8 cellular contexts compared by ENCODE assay signal in the genomic region with DNA sequence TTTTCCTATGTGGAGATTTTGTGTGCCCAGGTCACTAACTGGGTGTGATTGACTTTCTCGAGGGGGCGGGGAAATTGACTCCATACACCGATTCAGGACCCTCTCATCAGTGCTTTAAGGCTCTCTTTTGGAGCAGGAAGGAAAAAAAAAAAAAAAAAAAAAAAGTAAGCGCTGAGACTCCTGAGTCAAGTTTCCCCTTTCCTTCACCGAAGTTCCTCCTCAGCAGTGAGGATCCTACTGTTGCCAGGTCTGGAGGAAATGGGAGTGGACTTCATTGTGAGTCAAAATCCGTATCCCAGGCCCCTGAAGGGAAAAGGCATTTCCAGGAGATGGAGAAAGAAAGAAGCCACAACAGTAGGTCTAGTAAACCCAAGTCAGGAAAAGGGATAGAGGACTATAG. TPM values are rescaled to one million over a fixed set of nuclear protein-coding genes. Genes with fewer than 3 reads are reported as not detected.
A peak's percentile ranks its signal among the peaks of the same experiment; 100 is the strongest.
DNase-seq lines count a peak whose midpoint lies in the region; ATAC-seq and TF ChIP-seq lines count a peak whose summit lies in the region.

No MANE protein-coding gene starts in this region.

- peak overlapping the region; percentile 85 for H3K4me3 ChIP-seq in endocrine pancreas (ENCODE audit: control insufficient read depth, insufficient read depth, low read length)

- H3K4me3 Mint-ChIP-seq in CD4-positive, alpha-beta T cell = peak overlapping the region; percentile 99
- peak overlapping the region; percentile 92 for H3K4me3 Mint-ChIP-seq in nephron progenitor cell

- H3K9ac ChIP-seq in endocrine pancreas (ENCODE audit: control insufficient read depth, insufficient read depth, low read length) = no peak overlapping the region

- CTCF ChIA-PET in CD4-positive, alpha-beta T cell (lab: Charles Lee) = no interaction called here

- no peak for DNase-seq in CD4-positive, alpha-beta T cell
- DNase-seq in NCI-H69 (lab: John Stamatoyannopoulos, UW) (peak; percentile 29), nephron progenitor cell (no peak), GOT3 (lab: John Stamatoyannopoulos, UW) (no peak)
- DNase-seq in stimulated activated CD4-positive, alpha-beta T cell treated with anti-CD3 and anti-CD28 coated beads, Interleukin-15, amount 100 ng/mL, for 24 hours = no peak

- H3K4me1 Mint-ChIP-seq in CD4-positive, alpha-beta T cell (ENCODE audit: low read depth) = peaks cover 40% of the 10 kb centered on the region
- peaks cover 78% of the 10 kb centered on the region for H3K4me1 Mint-ChIP-seq in nephron progenitor cell

- H3K27ac ChIP-seq in CD4-positive, alpha-beta T cell (ENCODE audit: low read depth, low read length) = no peak overlapping the region

- TF ChIP-seq CTCF in CD4-positive, alpha-beta T cell (IDR thresholded peaks at IDR 0.05) = no peak
- TF ChIP-seq CTCF in nephron progenitor cell (IDR thresholded peaks at IDR 0.05) = no peak

- ATAC-seq in CD4-positive, alpha-beta T cell (ENCODE audit: poor library complexity) = no peak
- ATAC-seq in HG03457 (IDR thresholded peaks at IDR 0.05; ENCODE audit: unreplicated experiment) (no peak), HG02981 (IDR thresholded peaks at IDR 0.05; ENCODE audit: unreplicated experiment) (no peak)

- H3K36me3 Mint-ChIP-seq in CD4-positive, alpha-beta T cell (ENCODE audit: low read depth) = peaks cover 8% of the 10 kb centered on the region
- peaks cover 8% of the 10 kb centered on the region for H3K36me3 Mint-ChIP-seq in nephron progenitor cell (ENCODE audit: low read depth)

- no peaks in the 10 kb centered on the region for H3K36me3 ChIP-seq in endocrine pancreas (ENCODE audit: control insufficient read depth, insufficient read depth, low read length)

- no peaks in the 10 kb centered on the region for H3K9me3 ChIP-seq in CD4-positive, alpha-beta T cell (ENCODE audit: control insufficient read depth, low read length)
- H3K9me3 ChIP-seq in endocrine pancreas (ENCODE audit: control insufficient read depth, low read length) = no peaks in the 10 kb centered on the region

- no peaks in the 10 kb centered on the region for H3K9me3 Mint-ChIP-seq in CD4-positive, alpha-beta T cell
- no peaks in the 10 kb centered on the region for H3K9me3 Mint-ChIP-seq in nephron progenitor cell

- H3K27me3 ChIP-seq in CD4-positive, alpha-beta T cell (ENCODE audit: control insufficient read depth, insufficient read depth, low read length) = no peaks in the 10 kb centered on the region
- no peaks in the 10 kb centered on the region for H3K27me3 ChIP-seq in endocrine pancreas (ENCODE audit: control insufficient read depth, insufficient read depth, low read length)

- intact Hi-C loops in CD4-positive, alpha-beta T cell (cut with DNase I, micrococcal nuclease) = loop anchor here in 1 of 2 experiments (2.0 to 10.0 kb wide), 3 partner anchors 91 to 1859 kb away; partner anchors contain the start of gene ERGIC2

- H3K27ac Mint-ChIP-seq in CD4-positive, alpha-beta T cell = peak overlapping the region; percentile 35
- no peak overlapping the region for H3K27ac Mint-ChIP-seq in nephron progenitor cell

- H3K27me3 Mint-ChIP-seq in CD4-positive, alpha-beta T cell = no peaks in the 10 kb centered on the region
- no peaks in the 10 kb centered on the region for H3K27me3 Mint-ChIP-seq in nephron progenitor cell (ENCODE audit: low read depth, poor library complexity)

- POLR2A ChIA-PET in CD4-positive, alpha-beta T cell (lab: Charles Lee) = no interaction called here

- peaks cover 13% of the 10 kb centered on the region for H3K4me1 ChIP-seq in endocrine pancreas (ENCODE audit: control insufficient read depth, insufficient read depth, low read length)

RNA-seq across cellular contexts. Expression of gene PPFIBP1, which starts 1.4 kb away (rescaled TPM):
- total RNA-seq in CD4-positive, alpha-beta T cell = 1 to 10 TPM; 2.6 to 2.9 TPM
